In genomic region chr11:75399344-75400109, GRCh38 we compare ENCODE assay signal across 8 cellular contexts. TPM values are rescaled to one million over a fixed set of nuclear protein-coding genes. Genes with fewer than 3 reads are reported as not detected.
A peak's percentile ranks its signal among the peaks of the same experiment; 100 is the strongest.
DNase-seq lines count a peak whose midpoint lies in the region; ATAC-seq and TF ChIP-seq lines count a peak whose summit lies in the region.

TSS of gene RPS3 (plus strand) at chr11:75399518. CDS start at chr11:75399548, 30 bp downstream.

- no peaks in the 10 kb centered on the region for H3K27me3 ChIP-seq in thymus (ENCODE audit: control insufficient read depth, insufficient read depth)

- H3K9me3 ChIP-seq in thymus (ENCODE audit: control insufficient read depth), result no peaks in the 10 kb centered on the region

- peaks cover 37% of the 10 kb centered on the region for H3K4me1 Mint-ChIP-seq in activated naive CD4-positive, alpha-beta T cell treated with anti-CD3 and anti-CD28 coated beads, Interleukin-2, amount 50 U/mL, for 24 hours
- H3K4me1 Mint-ChIP-seq in glutamatergic neuron (ENCODE audit: low read depth, unreplicated experiment), result peaks cover 35% of the 10 kb centered on the region
- peaks cover 31% of the 10 kb centered on the region for H3K4me1 Mint-ChIP-seq in osteocyte (ENCODE audit: unreplicated experiment)

- TF ChIP-seq CTCF in HFF-Myc (IDR thresholded peaks at IDR 0.05; ENCODE audit: low read depth, low read length, missing control alignments) (no peak), NB4 (IDR thresholded peaks at IDR 0.05; ENCODE audit: low read depth, low read length) (peak; percentile 12), glutamatergic neuron (IDR thresholded peaks at IDR 0.05; ENCODE audit: partially characterized antibody, unreplicated experiment) (no peak), osteocyte (IDR thresholded peaks at IDR 0.05) (peak; percentile 35)

- TF ChIP-seq POLR2A in NB4 (IDR thresholded peaks at IDR 0.05; ENCODE audit: extremely low read depth, insufficient read length), result peak; percentile 99

- H3K27ac ChIP-seq in thymus (ENCODE audit: low read depth), result peak within 1 kb of the TSS; percentile 97

- peak within 1 kb of the TSS; percentile 98 for H3K4me3 Mint-ChIP-seq in activated naive CD4-positive, alpha-beta T cell treated with anti-CD3 and anti-CD28 coated beads, Interleukin-2, amount 50 U/mL, for 24 hours
- H3K4me3 Mint-ChIP-seq in glutamatergic neuron (ENCODE audit: unreplicated experiment), result peak within 1 kb of the TSS; percentile 99
- H3K4me3 Mint-ChIP-seq in osteocyte (ENCODE audit: unreplicated experiment), result peak within 1 kb of the TSS; percentile 99

- WGBS in thymus, result under 1% methylated on average over 53 of the region's 53 CpGs

- DNase-seq in HFF-Myc (ENCODE audit: extremely low read depth, low read depth) (peak; percentile 75), NB4 (ENCODE audit: low read depth) (peak; percentile 96), glutamatergic neuron (peak; percentile 92), osteocyte (ENCODE audit: extremely low spot score, unreplicated experiment) (peak; percentile 96)

- H3K4me1 ChIP-seq in thymus (ENCODE audit: control insufficient read depth, insufficient read depth, low read length), result peaks cover 8% of the 10 kb centered on the region

- peak; percentile 93 for ATAC-seq in SK-N-SH treated with all-trans-retinoic acid at 6 μM for 48 hours

- H3K27me3 Mint-ChIP-seq in activated naive CD4-positive, alpha-beta T cell treated with anti-CD3 and anti-CD28 coated beads, Interleukin-2, amount 50 U/mL, for 24 hours, result no peaks in the 10 kb centered on the region
- H3K27me3 Mint-ChIP-seq in glutamatergic neuron (ENCODE audit: unreplicated experiment) (peaks cover 6% of the 10 kb centered on the region), osteocyte (ENCODE audit: unreplicated experiment) (peaks cover 9% of the 10 kb centered on the region)

- H3K36me3 Mint-ChIP-seq in activated naive CD4-positive, alpha-beta T cell treated with anti-CD3 and anti-CD28 coated beads, Interleukin-2, amount 50 U/mL, for 24 hours, result peaks cover 45% of the 10 kb centered on the region
- no peaks in the 10 kb centered on the region for H3K36me3 Mint-ChIP-seq in glutamatergic neuron (ENCODE audit: unreplicated experiment)
- H3K36me3 Mint-ChIP-seq in osteocyte (ENCODE audit: unreplicated experiment), result peaks cover 37% of the 10 kb centered on the region

- peak within 1 kb of the TSS; percentile 98 for H3K4me3 ChIP-seq in GM08714 (ENCODE audit: low read length)
- peak within 1 kb of the TSS; percentile 96 for H3K4me3 ChIP-seq in HFF-Myc (replicated peaks; ENCODE audit: low read depth, low read length)
- H3K4me3 ChIP-seq in NB4 (ENCODE audit: low read depth, low read length), result peak within 1 kb of the TSS; percentile 95
- H3K4me3 ChIP-seq in thymus (ENCODE audit: low read length), result peak within 1 kb of the TSS; percentile 87

- no peaks in the 10 kb centered on the region for H3K9me3 Mint-ChIP-seq in activated naive CD4-positive, alpha-beta T cell treated with anti-CD3 and anti-CD28 coated beads, Interleukin-2, amount 50 U/mL, for 24 hours
- H3K9me3 Mint-ChIP-seq in glutamatergic neuron (ENCODE audit: unreplicated experiment) (peaks cover 5% of the 10 kb centered on the region), osteocyte (ENCODE audit: unreplicated experiment) (no peaks in the 10 kb centered on the region)

- H3K36me3 ChIP-seq in thymus (ENCODE audit: control insufficient read depth, insufficient read depth), result peaks cover 34% of the 10 kb centered on the region

- H3K27ac Mint-ChIP-seq in activated naive CD4-positive, alpha-beta T cell treated with anti-CD3 and anti-CD28 coated beads, Interleukin-2, amount 50 U/mL, for 24 hours, result peak within 1 kb of the TSS; percentile 97
- H3K27ac Mint-ChIP-seq in glutamatergic neuron (ENCODE audit: unreplicated experiment) (peak within 1 kb of the TSS; percentile 95), osteocyte (ENCODE audit: unreplicated experiment) (peak within 1 kb of the TSS; percentile 98)

TF ChIP-seq in SK-N-SH treated with all-trans-retinoic acid at 6 μM for 48 hours, 23 proteins besides CTCF, POLR2A, EP300 and RAD21:
- TF ChIP-seq ZFP30 (CRISPR knock-in tag; IDR thresholded peaks at IDR 0.05) (no peak; the same call in 1 of the 2 replicates), GLIS3 (CRISPR knock-in tag; IDR thresholded peaks at IDR 0.05) (no peak), CREB5 (CRISPR knock-in tag; IDR thresholded peaks at IDR 0.05; ENCODE audit: low read depth) (no peak), ISL1 (CRISPR knock-in tag; IDR thresholded peaks at IDR 0.05) (no peak), ZNF565 (CRISPR knock-in tag; conservative IDR thresholded peaks at IDR 0.05; ENCODE audit: low read depth) (no peak), CSDC2 (CRISPR knock-in tag; IDR thresholded peaks at IDR 0.05) (no peak), ZC3H10 (CRISPR knock-in tag; IDR thresholded peaks at IDR 0.05) (no peak), ESRRG (CRISPR knock-in tag; IDR thresholded peaks at IDR 0.05) (no peak), TSHZ2 (CRISPR knock-in tag; IDR thresholded peaks at IDR 0.05) (no peak), ZNF8 (CRISPR knock-in tag; IDR thresholded peaks at IDR 0.05) (no peak), RARB (CRISPR knock-in tag; IDR thresholded peaks at IDR 0.05) (no peak), PPARA (CRISPR knock-in tag; IDR thresholded peaks at IDR 0.05; ENCODE audit: borderline replicate concordance) (no peak), OSR1 (CRISPR knock-in tag; IDR thresholded peaks at IDR 0.05) (no peak), TOX (CRISPR knock-in tag; IDR thresholded peaks at IDR 0.05; ENCODE audit: borderline replicate concordance) (no peak), ZFP3 (CRISPR knock-in tag; IDR thresholded peaks at IDR 0.05) (no peak), POU6F1 (CRISPR knock-in tag; IDR thresholded peaks at IDR 0.05; ENCODE audit: borderline replicate concordance, low read depth) (no peak), SNAI2 (CRISPR knock-in tag; IDR thresholded peaks at IDR 0.05) (no peak)

RNA-seq across cellular contexts. Expression of gene RPS3, which starts in this region (rescaled TPM):
- 1,391 TPM for total RNA-seq in glutamatergic neuron (ENCODE audit: unreplicated experiment)
- 2,093 and 2,150 TPM in 2 replicates for total RNA-seq in osteocyte
- polyA plus RNA-seq in thymus, result 3,302 TPM

Comparison
In these comparisons a context has a peak if more than half of its experiments do, and no peak if none do; other contexts are left out.
1. Peak in every context shown above with its lines: DNase-seq, ATAC-seq, H3K4me3 ChIP-seq and H3K27ac ChIP-seq.
2. CTCF ChIP-seq: peak in NB4 (single experiment) and osteocyte (single experiment); none in HFF-Myc (single experiment) and glutamatergic neuron (single experiment).